1 cellular context compared by ENCODE assay signal in genomic region chr10:110226926-110227641, GRCh38.
A peak's percentile ranks its signal among the peaks of the same experiment; 100 is the strongest.
TF ChIP-seq lines count a peak whose summit lies in the region.

No MANE protein-coding gene starts in this region.

TF ChIP-seq in HEK293, 187 proteins besides CTCF, POLR2A, EP300 and RAD21 (continued from another document and continues in another):
- no peak for TF ChIP-seq ZBTB6 (tag by site-specific recombination; IDR thresholded peaks at IDR 0.05)
- TF ChIP-seq, protein P1, sequence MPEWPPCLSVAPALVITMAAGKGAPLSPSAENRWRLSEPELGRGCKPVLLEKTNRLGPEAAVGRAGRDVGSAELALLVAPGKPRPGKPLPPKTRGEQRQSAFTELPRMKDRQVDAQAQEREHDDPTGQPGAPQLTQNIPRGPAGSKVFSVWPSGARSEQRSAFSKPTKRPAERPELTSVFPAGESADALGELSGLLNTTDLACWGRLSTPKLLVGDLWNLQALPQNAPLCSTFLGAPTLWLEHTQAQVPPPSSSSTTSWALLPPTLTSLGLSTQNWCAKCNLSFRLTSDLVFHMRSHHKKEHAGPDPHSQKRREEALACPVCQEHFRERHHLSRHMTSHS (tag by site-specific recombination; IDR thresholded peaks at IDR 0.05): no peak
- TF ChIP-seq ZNF48 (tag by site-specific recombination; IDR thresholded peaks at IDR 0.05): no peak
- TF ChIP-seq ZSCAN30 (tag by site-specific recombination; IDR thresholded peaks at IDR 0.05): no peak
- TF ChIP-seq ZBTB20 (tag by site-specific recombination; IDR thresholded peaks at IDR 0.05): peak; percentile 75; the same call in 1 of the 2 replicates
- TF ChIP-seq ZNF324 (tag by site-specific recombination; IDR thresholded peaks at IDR 0.05): no peak
- TF ChIP-seq, protein P2, sequence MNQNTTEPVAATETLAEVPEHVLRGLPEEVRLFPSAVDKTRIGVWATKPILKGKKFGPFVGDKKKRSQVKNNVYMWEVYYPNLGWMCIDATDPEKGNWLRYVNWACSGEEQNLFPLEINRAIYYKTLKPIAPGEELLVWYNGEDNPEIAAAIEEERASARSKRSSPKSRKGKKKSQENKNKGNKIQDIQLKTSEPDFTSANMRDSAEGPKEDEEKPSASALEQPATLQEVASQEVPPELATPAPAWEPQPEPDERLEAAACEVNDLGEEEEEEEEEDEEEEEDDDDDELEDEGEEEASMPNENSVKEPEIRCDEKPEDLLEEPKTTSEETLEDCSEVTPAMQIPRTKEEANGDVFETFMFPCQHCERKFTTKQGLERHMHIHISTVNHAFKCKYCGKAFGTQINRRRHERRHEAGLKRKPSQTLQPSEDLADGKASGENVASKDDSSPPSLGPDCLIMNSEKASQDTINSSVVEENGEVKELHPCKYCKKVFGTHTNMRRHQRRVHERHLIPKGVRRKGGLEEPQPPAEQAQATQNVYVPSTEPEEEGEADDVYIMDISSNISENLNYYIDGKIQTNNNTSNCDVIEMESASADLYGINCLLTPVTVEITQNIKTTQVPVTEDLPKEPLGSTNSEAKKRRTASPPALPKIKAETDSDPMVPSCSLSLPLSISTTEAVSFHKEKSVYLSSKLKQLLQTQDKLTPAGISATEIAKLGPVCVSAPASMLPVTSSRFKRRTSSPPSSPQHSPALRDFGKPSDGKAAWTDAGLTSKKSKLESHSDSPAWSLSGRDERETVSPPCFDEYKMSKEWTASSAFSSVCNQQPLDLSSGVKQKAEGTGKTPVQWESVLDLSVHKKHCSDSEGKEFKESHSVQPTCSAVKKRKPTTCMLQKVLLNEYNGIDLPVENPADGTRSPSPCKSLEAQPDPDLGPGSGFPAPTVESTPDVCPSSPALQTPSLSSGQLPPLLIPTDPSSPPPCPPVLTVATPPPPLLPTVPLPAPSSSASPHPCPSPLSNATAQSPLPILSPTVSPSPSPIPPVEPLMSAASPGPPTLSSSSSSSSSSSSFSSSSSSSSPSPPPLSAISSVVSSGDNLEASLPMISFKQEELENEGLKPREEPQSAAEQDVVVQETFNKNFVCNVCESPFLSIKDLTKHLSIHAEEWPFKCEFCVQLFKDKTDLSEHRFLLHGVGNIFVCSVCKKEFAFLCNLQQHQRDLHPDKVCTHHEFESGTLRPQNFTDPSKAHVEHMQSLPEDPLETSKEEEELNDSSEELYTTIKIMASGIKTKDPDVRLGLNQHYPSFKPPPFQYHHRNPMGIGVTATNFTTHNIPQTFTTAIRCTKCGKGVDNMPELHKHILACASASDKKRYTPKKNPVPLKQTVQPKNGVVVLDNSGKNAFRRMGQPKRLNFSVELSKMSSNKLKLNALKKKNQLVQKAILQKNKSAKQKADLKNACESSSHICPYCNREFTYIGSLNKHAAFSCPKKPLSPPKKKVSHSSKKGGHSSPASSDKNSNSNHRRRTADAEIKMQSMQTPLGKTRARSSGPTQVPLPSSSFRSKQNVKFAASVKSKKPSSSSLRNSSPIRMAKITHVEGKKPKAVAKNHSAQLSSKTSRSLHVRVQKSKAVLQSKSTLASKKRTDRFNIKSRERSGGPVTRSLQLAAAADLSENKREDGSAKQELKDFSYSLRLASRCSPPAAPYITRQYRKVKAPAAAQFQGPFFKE (tag by site-specific recombination; IDR thresholded peaks at IDR 0.05; ENCODE audit: borderline replicate concordance): no peak
- no peak for TF ChIP-seq TCF7L2 (IDR thresholded peaks at IDR 0.05; ENCODE audit: borderline replicate concordance, low read depth, low read length)
- no peak for TF ChIP-seq ZNF530 (tag by site-specific recombination; IDR thresholded peaks at IDR 0.05; ENCODE audit: low read depth)
- TF ChIP-seq ZNF341 (tag by site-specific recombination; IDR thresholded peaks at IDR 0.05; ENCODE audit: low read depth): no peak; the same call in 1 of the 2 replicates
- no peak for TF ChIP-seq YY1 (tag by site-specific recombination; IDR thresholded peaks at IDR 0.05)
- no peak for TF ChIP-seq ZNF626 (tag by site-specific recombination; IDR thresholded peaks at IDR 0.05)
- TF ChIP-seq BCL11A (tag by site-specific recombination; IDR thresholded peaks at IDR 0.05; ENCODE audit: low read depth): no peak
- no peak for TF ChIP-seq ZNF223 (tag by site-specific recombination; IDR thresholded peaks at IDR 0.05)
- no peak for TF ChIP-seq ZBTB11 (tag by site-specific recombination; conservative IDR thresholded peaks at IDR 0.05; ENCODE audit: low read depth)
- TF ChIP-seq ZFP3 (tag by site-specific recombination; IDR thresholded peaks at IDR 0.05; ENCODE audit: low read depth): no peak
- peak; percentile 81 for TF ChIP-seq KLF10 (tag by site-specific recombination; IDR thresholded peaks at IDR 0.05)
- no peak for TF ChIP-seq ZNF776 (tag by site-specific recombination; IDR thresholded peaks at IDR 0.05; ENCODE audit: borderline replicate concordance)
- peak; percentile 91 for TF ChIP-seq SP3 (tag by site-specific recombination; IDR thresholded peaks at IDR 0.05)
- TF ChIP-seq, protein P3, sequence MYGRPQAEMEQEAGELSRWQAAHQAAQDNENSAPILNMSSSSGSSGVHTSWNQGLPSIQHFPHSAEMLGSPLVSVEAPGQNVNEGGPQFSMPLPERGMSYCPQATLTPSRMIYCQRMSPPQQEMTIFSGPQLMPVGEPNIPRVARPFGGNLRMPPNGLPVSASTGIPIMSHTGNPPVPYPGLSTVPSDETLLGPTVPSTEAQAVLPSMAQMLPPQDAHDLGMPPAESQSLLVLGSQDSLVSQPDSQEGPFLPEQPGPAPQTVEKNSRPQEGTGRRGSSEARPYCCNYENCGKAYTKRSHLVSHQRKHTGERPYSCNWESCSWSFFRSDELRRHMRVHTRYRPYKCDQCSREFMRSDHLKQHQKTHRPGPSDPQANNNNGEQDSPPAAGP (tag by site-specific recombination; IDR thresholded peaks at IDR 0.05): peak; percentile 84
- TF ChIP-seq, protein P4, sequence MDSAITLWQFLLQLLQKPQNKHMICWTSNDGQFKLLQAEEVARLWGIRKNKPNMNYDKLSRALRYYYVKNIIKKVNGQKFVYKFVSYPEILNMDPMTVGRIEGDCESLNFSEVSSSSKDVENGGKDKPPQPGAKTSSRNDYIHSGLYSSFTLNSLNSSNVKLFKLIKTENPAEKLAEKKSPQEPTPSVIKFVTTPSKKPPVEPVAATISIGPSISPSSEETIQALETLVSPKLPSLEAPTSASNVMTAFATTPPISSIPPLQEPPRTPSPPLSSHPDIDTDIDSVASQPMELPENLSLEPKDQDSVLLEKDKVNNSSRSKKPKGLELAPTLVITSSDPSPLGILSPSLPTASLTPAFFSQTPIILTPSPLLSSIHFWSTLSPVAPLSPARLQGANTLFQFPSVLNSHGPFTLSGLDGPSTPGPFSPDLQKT (IDR thresholded peaks at IDR 0.05; ENCODE audit: borderline replicate concordance, low read depth, low read length): no peak
- TF ChIP-seq SP7 (tag by site-specific recombination; IDR thresholded peaks at IDR 0.05): peak; percentile 17; the same call in 1 of the 2 replicates
- TF ChIP-seq ZNF416 (tag by site-specific recombination; IDR thresholded peaks at IDR 0.05): no peak
- TF ChIP-seq ZNF426 (tag by site-specific recombination; IDR thresholded peaks at IDR 0.05): no peak
- TF ChIP-seq ZNF510 (tag by site-specific recombination; IDR thresholded peaks at IDR 0.05; ENCODE audit: insufficient replicate concordance): no peak
- no peak for TF ChIP-seq AEBP2 (tag by site-specific recombination; IDR thresholded peaks at IDR 0.05; ENCODE audit: borderline replicate concordance)
- TF ChIP-seq ZNF777 (tag by site-specific recombination; IDR thresholded peaks at IDR 0.05; ENCODE audit: borderline replicate concordance): no peak
- peak; percentile 50; the same call in 1 of the 2 replicates for TF ChIP-seq ZBTB48 (tag by site-specific recombination; IDR thresholded peaks at IDR 0.05)
- no peak for TF ChIP-seq ZSCAN16 (tag by site-specific recombination; IDR thresholded peaks at IDR 0.05)
- no peak for TF ChIP-seq GLIS1 (tag by site-specific recombination; IDR thresholded peaks at IDR 0.05)
- peak; percentile 64; the same call in 1 of the 2 replicates for TF ChIP-seq ZNF423 (tag by site-specific recombination; IDR thresholded peaks at IDR 0.05)
- TF ChIP-seq MEIS1 (CRISPR knock-in tag; IDR thresholded peaks at IDR 0.05; ENCODE audit: borderline replicate concordance): no peak
- TF ChIP-seq ZNF24 (tag by site-specific recombination; IDR thresholded peaks at IDR 0.05): no peak
- TF ChIP-seq ZFP41 (tag by site-specific recombination; IDR thresholded peaks at IDR 0.05; ENCODE audit: borderline replicate concordance): no peak
- peak; percentile 21 for TF ChIP-seq ZBTB1 (tag by site-specific recombination; IDR thresholded peaks at IDR 0.05)
- TF ChIP-seq ZNF670 (tag by site-specific recombination; IDR thresholded peaks at IDR 0.05; ENCODE audit: low read depth): no peak
- TF ChIP-seq KLF16 (tag by site-specific recombination; IDR thresholded peaks at IDR 0.05): 0 out of 2 replicates have a peak, but pooled peaks have one; percentile 63
- no peak for TF ChIP-seq ZNF544 (tag by site-specific recombination; IDR thresholded peaks at IDR 0.05)
- TF ChIP-seq ZNF140 (tag by site-specific recombination; IDR thresholded peaks at IDR 0.05): no peak
- TF ChIP-seq ZNF658 (tag by site-specific recombination; IDR thresholded peaks at IDR 0.05): no peak
- TF ChIP-seq, protein P5, sequence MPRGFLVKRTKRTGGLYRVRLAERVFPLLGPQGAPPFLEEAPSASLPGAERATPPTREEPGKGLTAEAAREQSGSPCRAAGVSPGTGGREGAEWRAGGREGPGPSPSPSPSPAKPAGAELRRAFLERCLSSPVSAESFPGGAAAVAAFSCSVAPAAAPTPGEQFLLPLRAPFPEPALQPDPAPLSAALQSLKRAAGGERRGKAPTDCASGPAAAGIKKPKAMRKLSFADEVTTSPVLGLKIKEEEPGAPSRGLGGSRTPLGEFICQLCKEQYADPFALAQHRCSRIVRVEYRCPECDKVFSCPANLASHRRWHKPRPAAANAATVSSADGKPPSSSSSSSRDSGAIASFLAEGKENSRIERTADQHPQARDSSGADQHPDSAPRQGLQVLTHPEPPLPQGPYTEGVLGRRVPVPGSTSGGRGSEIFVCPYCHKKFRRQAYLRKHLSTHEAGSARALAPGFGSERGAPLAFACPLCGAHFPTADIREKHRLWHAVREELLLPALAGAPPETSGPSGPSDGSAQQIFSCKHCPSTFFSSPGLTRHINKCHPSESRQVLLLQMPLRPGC (tag by site-specific recombination; IDR thresholded peaks at IDR 0.05): no peak
- TF ChIP-seq RBAK (tag by site-specific recombination; IDR thresholded peaks at IDR 0.05): no peak
- no peak for TF ChIP-seq ZNF560 (tag by site-specific recombination; IDR thresholded peaks at IDR 0.05; ENCODE audit: borderline replicate concordance)
- TF ChIP-seq ZNF354C (tag by site-specific recombination; IDR thresholded peaks at IDR 0.05; ENCODE audit: borderline replicate concordance, low read depth): no peak
- TF ChIP-seq KLF8 (tag by site-specific recombination; IDR thresholded peaks at IDR 0.05): peak; percentile 93
- TF ChIP-seq ZNF335 (tag by site-specific recombination; conservative IDR thresholded peaks at IDR 0.05): no peak
- TF ChIP-seq PRDM1 (tag by site-specific recombination; IDR thresholded peaks at IDR 0.05): no peak
- TF ChIP-seq ZFP69B (tag by site-specific recombination; IDR thresholded peaks at IDR 0.05): no peak
- TF ChIP-seq, protein P6, sequence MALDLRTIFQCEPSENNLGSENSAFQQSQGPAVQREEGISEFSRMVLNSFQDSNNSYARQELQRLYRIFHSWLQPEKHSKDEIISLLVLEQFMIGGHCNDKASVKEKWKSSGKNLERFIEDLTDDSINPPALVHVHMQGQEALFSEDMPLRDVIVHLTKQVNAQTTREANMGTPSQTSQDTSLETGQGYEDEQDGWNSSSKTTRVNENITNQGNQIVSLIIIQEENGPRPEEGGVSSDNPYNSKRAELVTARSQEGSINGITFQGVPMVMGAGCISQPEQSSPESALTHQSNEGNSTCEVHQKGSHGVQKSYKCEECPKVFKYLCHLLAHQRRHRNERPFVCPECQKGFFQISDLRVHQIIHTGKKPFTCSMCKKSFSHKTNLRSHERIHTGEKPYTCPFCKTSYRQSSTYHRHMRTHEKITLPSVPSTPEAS (tag by site-specific recombination; IDR thresholded peaks at IDR 0.05): no peak
